Comparison of ENCODE assay signal across 1 cellular context in the genomic region with DNA sequence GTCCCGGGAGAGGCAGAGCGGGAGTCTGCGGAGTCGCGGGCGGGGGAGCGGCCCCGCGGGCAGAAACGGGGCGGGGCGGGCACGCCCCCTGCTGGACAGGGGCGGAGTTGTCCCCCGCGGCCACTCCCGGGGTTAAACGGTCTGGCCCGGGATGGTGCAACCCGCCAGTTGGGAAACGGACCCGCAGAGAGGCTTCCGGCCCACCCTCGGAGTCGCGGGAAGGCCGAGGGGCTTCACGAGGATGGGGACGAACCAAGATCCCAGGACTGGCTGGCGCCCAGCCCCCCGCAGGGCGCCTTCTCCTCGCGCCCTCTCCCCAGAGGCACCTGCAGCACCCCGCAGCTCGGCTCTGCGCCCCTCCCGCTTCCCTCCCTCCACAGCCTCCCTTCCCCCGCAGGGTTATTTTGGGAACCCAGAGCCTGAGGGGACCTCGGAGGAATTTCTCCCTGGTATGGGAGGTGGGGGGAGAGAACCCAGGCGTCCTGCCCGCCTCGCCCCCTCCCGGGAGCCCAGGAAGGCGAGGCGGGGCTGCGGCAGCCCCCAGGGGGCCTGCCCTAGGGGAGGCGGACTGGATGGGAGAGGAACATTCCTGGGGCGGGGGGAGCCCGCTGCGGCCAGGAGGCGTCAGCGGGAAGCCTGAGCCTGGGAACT.
TF ChIP-seq lines count a peak whose summit lies in the region.

No MANE protein-coding gene starts in this region.

TF ChIP-seq in K562, 482 proteins besides CTCF, POLR2A, EP300 and RAD21 (continued from another document and continues in another):
- TF ChIP-seq, protein P1, sequence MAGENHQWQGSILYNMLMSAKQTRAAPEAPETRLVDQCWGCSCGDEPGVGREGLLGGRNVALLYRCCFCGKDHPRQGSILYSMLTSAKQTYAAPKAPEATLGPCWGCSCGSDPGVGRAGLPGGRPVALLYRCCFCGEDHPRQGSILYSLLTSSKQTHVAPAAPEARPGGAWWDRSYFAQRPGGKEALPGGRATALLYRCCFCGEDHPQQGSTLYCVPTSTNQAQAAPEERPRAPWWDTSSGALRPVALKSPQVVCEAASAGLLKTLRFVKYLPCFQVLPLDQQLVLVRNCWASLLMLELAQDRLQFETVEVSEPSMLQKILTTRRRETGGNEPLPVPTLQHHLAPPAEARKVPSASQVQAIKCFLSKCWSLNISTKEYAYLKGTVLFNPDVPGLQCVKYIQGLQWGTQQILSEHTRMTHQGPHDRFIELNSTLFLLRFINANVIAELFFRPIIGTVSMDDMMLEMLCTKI (IDR thresholded peaks at IDR 0.05; ENCODE audit: partially characterized antibody), result no peak
- no peak for TF ChIP-seq ELF1 (tag; IDR thresholded peaks at IDR 0.05)
- TF ChIP-seq MTA3 (IDR thresholded peaks at IDR 0.05; ENCODE audit: borderline replicate concordance), result peak; percentile 63; the same call in 1 of the 2 replicates
- TF ChIP-seq HDAC3 (IDR thresholded peaks at IDR 0.05; ENCODE audit: borderline replicate concordance, partially characterized antibody), result no peak
- TF ChIP-seq, protein P2, sequence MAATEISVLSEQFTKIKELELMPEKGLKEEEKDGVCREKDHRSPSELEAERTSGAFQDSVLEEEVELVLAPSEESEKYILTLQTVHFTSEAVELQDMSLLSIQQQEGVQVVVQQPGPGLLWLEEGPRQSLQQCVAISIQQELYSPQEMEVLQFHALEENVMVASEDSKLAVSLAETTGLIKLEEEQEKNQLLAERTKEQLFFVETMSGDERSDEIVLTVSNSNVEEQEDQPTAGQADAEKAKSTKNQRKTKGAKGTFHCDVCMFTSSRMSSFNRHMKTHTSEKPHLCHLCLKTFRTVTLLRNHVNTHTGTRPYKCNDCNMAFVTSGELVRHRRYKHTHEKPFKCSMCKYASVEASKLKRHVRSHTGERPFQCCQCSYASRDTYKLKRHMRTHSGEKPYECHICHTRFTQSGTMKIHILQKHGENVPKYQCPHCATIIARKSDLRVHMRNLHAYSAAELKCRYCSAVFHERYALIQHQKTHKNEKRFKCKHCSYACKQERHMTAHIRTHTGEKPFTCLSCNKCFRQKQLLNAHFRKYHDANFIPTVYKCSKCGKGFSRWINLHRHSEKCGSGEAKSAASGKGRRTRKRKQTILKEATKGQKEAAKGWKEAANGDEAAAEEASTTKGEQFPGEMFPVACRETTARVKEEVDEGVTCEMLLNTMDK (IDR thresholded peaks at IDR 0.05; ENCODE audit: borderline replicate concordance, insufficient read depth, low read depth, low read length, poor library complexity, severe bottlenecking), result peak; percentile 74
- TF ChIP-seq POLR2G (IDR thresholded peaks at IDR 0.05; ENCODE audit: low read depth, low read length), result peak; percentile 86
- no peak for TF ChIP-seq ZNF311 (CRISPR knock-in tag; IDR thresholded peaks at IDR 0.05)
- TF ChIP-seq EGR1 (conservative IDR thresholded peaks at IDR 0.05), result peak; percentile 23; the same call in 1 of the 2 replicates
- no peak for TF ChIP-seq FOXM1 (IDR thresholded peaks at IDR 0.05; ENCODE audit: low read depth)
- TF ChIP-seq FOXM1 (CRISPR knock-in tag; IDR thresholded peaks at IDR 0.05; ENCODE audit: low read depth), result peak; percentile 65; the same call in 1 of the 2 replicates
- TF ChIP-seq, protein P3, sequence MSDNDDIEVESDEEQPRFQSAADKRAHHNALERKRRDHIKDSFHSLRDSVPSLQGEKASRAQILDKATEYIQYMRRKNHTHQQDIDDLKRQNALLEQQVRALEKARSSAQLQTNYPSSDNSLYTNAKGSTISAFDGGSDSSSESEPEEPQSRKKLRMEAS (CRISPR knock-in tag; IDR thresholded peaks at IDR 0.05), result peak; percentile 44
- TF ChIP-seq CBFB (CRISPR knock-in tag; IDR thresholded peaks at IDR 0.05), result no peak
- peak in 1 of 2 experiments; percentile 86; a peak in 1 of 4 replicates for TF ChIP-seq TEAD1 (CRISPR knock-in tag; IDR thresholded peaks at IDR 0.05)
- TF ChIP-seq, protein P4, sequence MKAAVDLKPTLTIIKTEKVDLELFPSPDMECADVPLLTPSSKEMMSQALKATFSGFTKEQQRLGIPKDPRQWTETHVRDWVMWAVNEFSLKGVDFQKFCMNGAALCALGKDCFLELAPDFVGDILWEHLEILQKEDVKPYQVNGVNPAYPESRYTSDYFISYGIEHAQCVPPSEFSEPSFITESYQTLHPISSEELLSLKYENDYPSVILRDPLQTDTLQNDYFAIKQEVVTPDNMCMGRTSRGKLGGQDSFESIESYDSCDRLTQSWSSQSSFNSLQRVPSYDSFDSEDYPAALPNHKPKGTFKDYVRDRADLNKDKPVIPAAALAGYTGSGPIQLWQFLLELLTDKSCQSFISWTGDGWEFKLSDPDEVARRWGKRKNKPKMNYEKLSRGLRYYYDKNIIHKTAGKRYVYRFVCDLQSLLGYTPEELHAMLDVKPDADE (conservative IDR thresholded peaks at IDR 0.05; ENCODE audit: control insufficient read depth, low read depth, low read length), result 0 out of 2 replicates have a peak, but pooled peaks have one; percentile 32
- no peak for TF ChIP-seq CREB1 (IDR thresholded peaks at IDR 0.05)
- TF ChIP-seq CREB1 (CRISPR knock-in tag; IDR thresholded peaks at IDR 0.05), result 0 out of 2 replicates have a peak, but pooled peaks have one; percentile 52
- no peak for TF ChIP-seq MCM2 (IDR thresholded peaks at IDR 0.05; ENCODE audit: low read depth)
- no peak for TF ChIP-seq ESRRA (IDR thresholded peaks at IDR 0.05; ENCODE audit: borderline replicate concordance, low read depth)
- no peak for TF ChIP-seq NELFE (IDR thresholded peaks at IDR 0.05; ENCODE audit: insufficient read depth, insufficient read length)
- TF ChIP-seq PML (IDR thresholded peaks at IDR 0.05; ENCODE audit: low read length), result no peak
- no peak for TF ChIP-seq SAFB (IDR thresholded peaks at IDR 0.05; ENCODE audit: borderline replicate concordance, low read depth, low read length)
- TF ChIP-seq ARID1B (IDR thresholded peaks at IDR 0.05), result 0 out of 2 replicates have a peak, but pooled peaks have one; percentile 4
- TF ChIP-seq ETV5 (CRISPR knock-in tag; IDR thresholded peaks at IDR 0.05; ENCODE audit: low read depth), result peak; percentile 70; the same call in 1 of the 2 replicates
- peak; percentile 51 for TF ChIP-seq EP400 (IDR thresholded peaks at IDR 0.05)
- TF ChIP-seq ZBTB7A (IDR thresholded peaks at IDR 0.05; ENCODE audit: borderline replicate concordance, control insufficient read depth, low read depth, low read length), result peak; percentile 94; the same call in 1 of the 2 replicates
- TF ChIP-seq NCOA1 (IDR thresholded peaks at IDR 0.05; ENCODE audit: low read depth), result 0 out of 2 replicates have a peak, but pooled peaks have one; percentile 17
- 0 out of 2 replicates have a peak, but pooled peaks have one; percentile 12 for TF ChIP-seq PHF21A (IDR thresholded peaks at IDR 0.05; ENCODE audit: borderline replicate concordance, low read depth)
- TF ChIP-seq ZNF507 (tag; conservative IDR thresholded peaks at IDR 0.05), result no peak
- no peak for TF ChIP-seq NR2C2 (CRISPR knock-in tag; IDR thresholded peaks at IDR 0.05)
- peak; percentile 79 for TF ChIP-seq NR2C2 (tag; IDR thresholded peaks at IDR 0.05)
- peak in 1 of 2 experiments; percentile 57; a peak in 1 of 4 replicates for TF ChIP-seq NONO (IDR thresholded peaks at IDR 0.05; ENCODE audit: low read depth in 2 of 2, low read length in 1 of 2)
- 0 out of 4 replicates have a peak, but pooled peaks of 1 of the 2 experiments have one; percentile 16 for TF ChIP-seq SRF (CRISPR knock-in tag; IDR thresholded peaks at IDR 0.05)
- TF ChIP-seq CTBP1 (IDR thresholded peaks at IDR 0.05; ENCODE audit: borderline replicate concordance), result peak; percentile 66; the same call in 1 of the 2 replicates
- TF ChIP-seq PHF8 (IDR thresholded peaks at IDR 0.05; ENCODE audit: borderline replicate concordance, low read length), result peak; percentile 53; the same call in 1 of the 2 replicates
- peak; percentile 21 for TF ChIP-seq TBP (optimal IDR thresholded peaks at IDR 0.05; ENCODE audit: low read depth, low read length)
- TF ChIP-seq BRD4 (IDR thresholded peaks at IDR 0.05), result no peak
- TF ChIP-seq MYC (IDR thresholded peaks at IDR 0.05; ENCODE audit: low read depth, low read length), result peak; percentile 32; the same call in 1 of the 2 replicates
- TF ChIP-seq MYC (CRISPR knock-in tag; IDR thresholded peaks at IDR 0.05; ENCODE audit: borderline replicate concordance, low read depth), result 0 out of 2 replicates have a peak, but pooled peaks have one; percentile 12
- no peak for TF ChIP-seq ZC3H8 (IDR thresholded peaks at IDR 0.05)
- no peak for TF ChIP-seq RFX5 (IDR thresholded peaks at IDR 0.05; ENCODE audit: low read depth, low read length)
- TF ChIP-seq PCBP1 (IDR thresholded peaks at IDR 0.05; ENCODE audit: low read depth, low read length, poor library complexity, severe bottlenecking), result peak; percentile 17
- TF ChIP-seq, protein P5, sequence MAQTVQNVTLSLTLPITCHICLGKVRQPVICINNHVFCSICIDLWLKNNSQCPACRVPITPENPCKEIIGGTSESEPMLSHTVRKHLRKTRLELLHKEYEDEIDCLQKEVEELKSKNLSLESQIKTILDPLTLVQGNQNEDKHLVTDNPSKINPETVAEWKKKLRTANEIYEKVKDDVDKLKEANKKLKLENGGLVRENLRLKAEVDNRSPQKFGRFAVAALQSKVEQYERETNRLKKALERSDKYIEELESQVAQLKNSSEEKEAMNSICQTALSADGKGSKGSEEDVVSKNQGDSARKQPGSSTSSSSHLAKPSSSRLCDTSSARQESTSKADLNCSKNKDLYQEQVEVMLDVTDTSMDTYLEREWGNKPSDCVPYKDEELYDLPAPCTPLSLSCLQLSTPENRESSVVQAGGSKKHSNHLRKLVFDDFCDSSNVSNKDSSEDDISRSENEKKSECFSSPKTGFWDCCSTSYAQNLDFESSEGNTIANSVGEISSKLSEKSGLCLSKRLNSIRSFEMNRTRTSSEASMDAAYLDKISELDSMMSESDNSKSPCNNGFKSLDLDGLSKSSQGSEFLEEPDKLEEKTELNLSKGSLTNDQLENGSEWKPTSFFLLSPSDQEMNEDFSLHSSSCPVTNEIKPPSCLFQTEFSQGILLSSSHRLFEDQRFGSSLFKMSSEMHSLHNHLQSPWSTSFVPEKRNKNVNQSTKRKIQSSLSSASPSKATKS (CRISPR knock-in tag; IDR thresholded peaks at IDR 0.05), result no peak
- peak; percentile 85 to 92 for TF ChIP-seq MAZ (CRISPR knock-in tag; conservative IDR thresholded peaks at IDR 0.05 in 1 of 2, IDR thresholded peaks at IDR 0.05 in 1 of 2)
- no peak for TF ChIP-seq SMAD4 (CRISPR knock-in tag; conservative IDR thresholded peaks at IDR 0.05)
- TF ChIP-seq LCOR (CRISPR knock-in tag; IDR thresholded peaks at IDR 0.05), result peak; percentile 22; the same call in 1 of the 2 replicates
- TF ChIP-seq CCAR2 (IDR thresholded peaks at IDR 0.05; ENCODE audit: low read depth, low read length), result no peak
- peak; percentile 74 for TF ChIP-seq SP1 (CRISPR knock-in tag; IDR thresholded peaks at IDR 0.05)
- peak; percentile 66 for TF ChIP-seq RBM22 (IDR thresholded peaks at IDR 0.05; ENCODE audit: low read depth, low read length, poor library complexity, severe bottlenecking)
- TF ChIP-seq, protein P6, sequence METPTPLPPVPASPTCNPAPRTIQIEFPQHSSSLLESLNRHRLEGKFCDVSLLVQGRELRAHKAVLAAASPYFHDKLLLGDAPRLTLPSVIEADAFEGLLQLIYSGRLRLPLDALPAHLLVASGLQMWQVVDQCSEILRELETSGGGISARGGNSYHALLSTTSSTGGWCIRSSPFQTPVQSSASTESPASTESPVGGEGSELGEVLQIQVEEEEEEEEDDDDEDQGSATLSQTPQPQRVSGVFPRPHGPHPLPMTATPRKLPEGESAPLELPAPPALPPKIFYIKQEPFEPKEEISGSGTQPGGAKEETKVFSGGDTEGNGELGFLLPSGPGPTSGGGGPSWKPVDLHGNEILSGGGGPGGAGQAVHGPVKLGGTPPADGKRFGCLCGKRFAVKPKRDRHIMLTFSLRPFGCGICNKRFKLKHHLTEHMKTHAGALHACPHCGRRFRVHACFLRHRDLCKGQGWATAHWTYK (CRISPR knock-in tag; IDR thresholded peaks at IDR 0.05), result peak; percentile 21; the same call in 1 of the 2 replicates
- peak; percentile 85 for TF ChIP-seq RB1 (IDR thresholded peaks at IDR 0.05; ENCODE audit: low read depth)
- TF ChIP-seq MTA1 (IDR thresholded peaks at IDR 0.05; ENCODE audit: borderline replicate concordance), result peak; percentile 63; the same call in 1 of the 2 replicates
- TF ChIP-seq, protein P7, sequence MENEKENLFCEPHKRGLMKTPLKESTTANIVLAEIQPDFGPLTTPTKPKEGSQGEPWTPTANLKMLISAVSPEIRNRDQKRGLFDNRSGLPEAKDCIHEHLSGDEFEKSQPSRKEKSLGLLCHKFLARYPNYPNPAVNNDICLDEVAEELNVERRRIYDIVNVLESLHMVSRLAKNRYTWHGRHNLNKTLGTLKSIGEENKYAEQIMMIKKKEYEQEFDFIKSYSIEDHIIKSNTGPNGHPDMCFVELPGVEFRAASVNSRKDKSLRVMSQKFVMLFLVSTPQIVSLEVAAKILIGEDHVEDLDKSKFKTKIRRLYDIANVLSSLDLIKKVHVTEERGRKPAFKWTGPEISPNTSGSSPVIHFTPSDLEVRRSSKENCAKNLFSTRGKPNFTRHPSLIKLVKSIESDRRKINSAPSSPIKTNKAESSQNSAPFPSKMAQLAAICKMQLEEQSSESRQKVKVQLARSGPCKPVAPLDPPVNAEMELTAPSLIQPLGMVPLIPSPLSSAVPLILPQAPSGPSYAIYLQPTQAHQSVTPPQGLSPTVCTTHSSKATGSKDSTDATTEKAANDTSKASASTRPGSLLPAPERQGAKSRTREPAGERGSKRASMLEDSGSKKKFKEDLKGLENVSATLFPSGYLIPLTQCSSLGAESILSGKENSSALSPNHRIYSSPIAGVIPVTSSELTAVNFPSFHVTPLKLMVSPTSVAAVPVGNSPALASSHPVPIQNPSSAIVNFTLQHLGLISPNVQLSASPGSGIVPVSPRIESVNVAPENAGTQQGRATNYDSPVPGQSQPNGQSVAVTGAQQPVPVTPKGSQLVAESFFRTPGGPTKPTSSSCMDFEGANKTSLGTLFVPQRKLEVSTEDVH (IDR thresholded peaks at IDR 0.05; ENCODE audit: low read depth, partially characterized antibody), result peak; percentile 27
- TF ChIP-seq, protein P8, sequence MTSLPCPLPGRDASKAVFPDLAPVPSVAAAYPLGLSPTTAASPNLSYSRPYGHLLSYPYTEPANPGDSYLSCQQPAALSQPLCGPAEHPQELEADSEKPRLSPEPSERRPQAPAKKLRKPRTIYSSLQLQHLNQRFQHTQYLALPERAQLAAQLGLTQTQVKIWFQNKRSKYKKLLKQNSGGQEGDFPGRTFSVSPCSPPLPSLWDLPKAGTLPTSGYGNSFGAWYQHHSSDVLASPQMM (CRISPR knock-in tag; IDR thresholded peaks at IDR 0.05), result no peak
- TF ChIP-seq, protein P9, sequence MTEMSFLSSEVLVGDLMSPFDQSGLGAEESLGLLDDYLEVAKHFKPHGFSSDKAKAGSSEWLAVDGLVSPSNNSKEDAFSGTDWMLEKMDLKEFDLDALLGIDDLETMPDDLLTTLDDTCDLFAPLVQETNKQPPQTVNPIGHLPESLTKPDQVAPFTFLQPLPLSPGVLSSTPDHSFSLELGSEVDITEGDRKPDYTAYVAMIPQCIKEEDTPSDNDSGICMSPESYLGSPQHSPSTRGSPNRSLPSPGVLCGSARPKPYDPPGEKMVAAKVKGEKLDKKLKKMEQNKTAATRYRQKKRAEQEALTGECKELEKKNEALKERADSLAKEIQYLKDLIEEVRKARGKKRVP (CRISPR knock-in tag; IDR thresholded peaks at IDR 0.05), result 0 out of 2 replicates have a peak, but pooled peaks have one; percentile 66
- TF ChIP-seq RBBP5 (IDR thresholded peaks at IDR 0.05; ENCODE audit: borderline replicate concordance, insufficient read depth, low read length, poor library complexity, severe bottlenecking), result peak; percentile 27
- 0 out of 4 replicates have a peak, but pooled peaks of 1 of the 2 experiments have one; percentile 1 for TF ChIP-seq SIX5 (IDR thresholded peaks at IDR 0.05; ENCODE audit: borderline replicate concordance in 1 of 2, insufficient read depth in 1 of 2, low read depth in 1 of 2, low read length in 2 of 2)
- no peak for TF ChIP-seq GTF2F1 (IDR thresholded peaks at IDR 0.05; ENCODE audit: low read depth, low read length)
